ENCODE assay signal across 8 cellular contexts in genomic region chr13:106532111-106532929, GRCh38. TPM values are rescaled to one million over a fixed set of nuclear protein-coding genes. Genes with fewer than 3 reads are reported as not detected.
DNase-seq lines count a peak whose midpoint lies in the region; ATAC-seq, FAIRE-seq and TF ChIP-seq lines count a peak whose summit lies in the region.

No MANE protein-coding gene starts in this region.

- TF ChIP-seq CTCF in AG04450 (IDR thresholded peaks at IDR 0.05; ENCODE audit: low read depth, low read length) (no peak), H1 (IDR thresholded peaks at IDR 0.05; ENCODE audit: control extremely low read depth in 1 of 3, insufficient read depth in 1 of 3, low read depth in 1 of 3, low read length in 3 of 3) (no peak), natural killer cell (IDR thresholded peaks at IDR 0.05) (no peak)
- no peak for TF ChIP-seq CTCF in activated CD8-positive, alpha-beta T cell treated with anti-CD3 and anti-CD28 coated beads for 36 hours (IDR thresholded peaks at IDR 0.05)

- CTCF ChIA-PET in AG04450 (lab: Charles Lee) (interaction anchor here (0.6 to 4.5 kb wide), 12 partner anchors 11 to 1961 kb away, joined by 3 to 29 read pairs (median 4); no protein-coding TSS in a partner anchor), H1 (lab: Charles Lee; ENCODE audit: partially characterized antibody) (interaction anchor here (0.7 to 1.7 kb wide), 17 partner anchors 9 to 1122 kb away, joined by 3 to 5 read pairs (median 4); no protein-coding TSS in a partner anchor)
- CTCF ChIA-PET in activated CD8-positive, alpha-beta T cell treated with anti-CD3 and anti-CD28 coated beads for 36 hours (lab: Charles Lee): no interaction called here
- CTCF ChIA-PET in activated naive CD4-positive, alpha-beta T cell treated with anti-CD3 and anti-CD28 coated beads for 36 hours (lab: Charles Lee): interaction anchor here (0.6 to 1.1 kb wide), 4 partner anchors 11 to 264 kb away, joined by 3 to 7 read pairs (median 4); no protein-coding TSS in a partner anchor

- H2BK20ac ChIP-seq in H1 (ENCODE audit: low read length): no peak overlapping the region

- no peaks in the 10 kb centered on the region for H3K9me3 Mint-ChIP-seq in IgD-negative memory B cell
- no peaks in the 10 kb centered on the region for H3K9me3 Mint-ChIP-seq in natural killer cell
- H3K9me3 Mint-ChIP-seq in activated CD8-positive, alpha-beta T cell treated with anti-CD3 and anti-CD28 coated beads for 36 hours: no peaks in the 10 kb centered on the region
- H3K9me3 Mint-ChIP-seq in activated naive CD4-positive, alpha-beta T cell treated with anti-CD3 and anti-CD28 coated beads for 36 hours: no peaks in the 10 kb centered on the region

- no peak overlapping the region for H2BK5ac ChIP-seq in H1 (ENCODE audit: low read depth, low read length)

- no peak overlapping the region for H2BK15ac ChIP-seq in H1 (ENCODE audit: low read length)

- no peak overlapping the region for H2AK5ac ChIP-seq in H1 (ENCODE audit: low read depth, low read length)

- H3K27ac Mint-ChIP-seq in IgD-negative memory B cell (peak overlapping the region in 2 of 3 donors; percentile 13 to 59), natural killer cell (no peak overlapping the region)
- no peak overlapping the region for H3K27ac Mint-ChIP-seq in activated CD8-positive, alpha-beta T cell treated with anti-CD3 and anti-CD28 coated beads for 36 hours
- no peak overlapping the region for H3K27ac Mint-ChIP-seq in activated naive CD4-positive, alpha-beta T cell treated with anti-CD3 and anti-CD28 coated beads for 36 hours

- no peak overlapping the region for H4K91ac ChIP-seq in H1 (replicated peaks; ENCODE audit: insufficient read length, low read length)

- peaks cover 38% of the 10 kb centered on the region for H3K27me3 Mint-ChIP-seq in IgD-negative memory B cell
- peaks cover 30 to 67% of the 10 kb centered on the region in 2 donors for H3K27me3 Mint-ChIP-seq in natural killer cell (ENCODE audit: low read depth in 2 of 2)
- H3K27me3 Mint-ChIP-seq in activated CD8-positive, alpha-beta T cell treated with anti-CD3 and anti-CD28 coated beads for 36 hours: peaks cover 51% of the 10 kb centered on the region
- H3K27me3 Mint-ChIP-seq in activated naive CD4-positive, alpha-beta T cell treated with anti-CD3 and anti-CD28 coated beads for 36 hours (ENCODE audit: low read depth): peaks cover 49% of the 10 kb centered on the region

- H3K79me2 ChIP-seq in H1 (ENCODE audit: control insufficient read depth in 1 of 2, insufficient read depth in 2 of 2, low read length in 2 of 2): peaks cover 0 to 60% of the 10 kb centered on the region in 2 experiments; a peak in 2 of 4 replicates

- H3K23me2 ChIP-seq in H1 (ENCODE audit: low read depth, low read length): peaks cover 14% of the 10 kb centered on the region

- TF ChIP-seq RAD21 in H1 (IDR thresholded peaks at IDR 0.05 in 1 of 2, conservative IDR thresholded peaks at IDR 0.05 in 1 of 2; ENCODE audit: low read depth in 2 of 2, low read length in 2 of 2): no peak

- H3K79me1 ChIP-seq in H1 (ENCODE audit: low read depth, low read length): no peaks in the 10 kb centered on the region

- peak overlapping the region; percentile 39 for H3K18ac ChIP-seq in H1 (ENCODE audit: extremely low read depth, low read length)

- peaks cover 12 to 39% (median 22%) of the 10 kb centered on the region in 4 experiments; a peak in 6 of 7 replicates for H3K4me1 ChIP-seq in H1 (replicated peaks in 1 of 4; ENCODE audit: control insufficient read depth in 3 of 4, insufficient read depth in 4 of 4, low read length in 3 of 4)

- H3K4me2 ChIP-seq in H1 (ENCODE audit: insufficient read depth in 1 of 2, low read depth in 2 of 2, low read length in 2 of 2): peak overlapping the region; percentile 86 to 94

- no peak for DNase-seq in AG04450 (ENCODE audit: low read depth, low spot score)
- no peak for DNase-seq in H1 (ENCODE audit: low read depth in 1 of 2, low spot score in 2 of 2)
- no peak for DNase-seq in natural killer cell
- DNase-seq in activated CD8-positive, alpha-beta T cell treated with anti-CD3 and anti-CD28 coated beads for 36 hours: no peak
- no peak for DNase-seq in activated naive CD4-positive, alpha-beta T cell treated with anti-CD3 and anti-CD28 coated beads for 36 hours
- no peak for DNase-seq in erythroblast (lab: John Stamatoyannopoulos, UW)

- WGBS in H1 (ENCODE audit: extremely low coverage in 1 of 2, insufficient coverage in 1 of 2, insufficient read length in 1 of 2, insufficient replicate concordance in 2 of 2, low coverage in 1 of 2, low lambda C conversion rate in 2 of 2, missing lambda C conversion rate in 1 of 2), 2 experiments: 34% methylated on average over 18 of the region's 18 CpGs; no CpG with 5 or more reads in 1 of the 2 experiments

- no peak overlapping the region for H4K8ac ChIP-seq in H1 (ENCODE audit: extremely low read depth, insufficient read depth, low read length)

- H3K14ac ChIP-seq in H1 (ENCODE audit: insufficient read length): no peak overlapping the region

- H2BK120ac ChIP-seq in H1 (replicated peaks; ENCODE audit: low read depth, low read length): no peak overlapping the region

- H3K36me3 Mint-ChIP-seq in IgD-negative memory B cell: no peaks in the 10 kb centered on the region
- H3K36me3 Mint-ChIP-seq in natural killer cell: no peaks in the 10 kb centered on the region
- H3K36me3 Mint-ChIP-seq in activated CD8-positive, alpha-beta T cell treated with anti-CD3 and anti-CD28 coated beads for 36 hours (ENCODE audit: low read depth): no peaks in the 10 kb centered on the region
- H3K36me3 Mint-ChIP-seq in activated naive CD4-positive, alpha-beta T cell treated with anti-CD3 and anti-CD28 coated beads for 36 hours (ENCODE audit: low read depth): no peaks in the 10 kb centered on the region

- H3K4me3 Mint-ChIP-seq in IgD-negative memory B cell (peak overlapping the region in 3 of 4 donors; percentile 5 to 83 (median 74)), natural killer cell (peak overlapping the region; percentile 78)
- H3K4me3 Mint-ChIP-seq in activated CD8-positive, alpha-beta T cell treated with anti-CD3 and anti-CD28 coated beads for 36 hours: no peak overlapping the region
- no peak overlapping the region for H3K4me3 Mint-ChIP-seq in activated naive CD4-positive, alpha-beta T cell treated with anti-CD3 and anti-CD28 coated beads for 36 hours

- no peak overlapping the region for H3K9ac ChIP-seq in H1 (replicated peaks in 1 of 4; ENCODE audit: extremely low read depth in 1 of 4, low read depth in 3 of 4, low read length in 3 of 4)

- H3K56ac ChIP-seq in H1 (replicated peaks; ENCODE audit: insufficient read length, low read depth, low read length): no peak overlapping the region

- POLR2A ChIA-PET in AG04450 (lab: Yijun Ruan, JAX): interaction anchor here (0.6 kb wide), 2 partner anchors 1189 to 1773 kb away, joined by 3 read pairs; no protein-coding TSS in a partner anchor
- POLR2A ChIA-PET in H1 (lab: Charles Lee; ENCODE audit: partially characterized antibody): interaction anchor here (1.0 kb wide), 1 partner anchor 319 kb away, joined by 3 read pairs; no protein-coding TSS in a partner anchor
- POLR2A ChIA-PET in activated CD8-positive, alpha-beta T cell treated with anti-CD3 and anti-CD28 coated beads for 36 hours (lab: Charles Lee): no interaction called here

- no peak overlapping the region for H3K23ac ChIP-seq in H1 (ENCODE audit: insufficient read length)

- H4K20me1 ChIP-seq in H1 (replicated peaks in 1 of 2; ENCODE audit: control insufficient read depth in 1 of 2, insufficient read depth in 2 of 2, low read length in 2 of 2): peaks cover 4 to 8% of the 10 kb centered on the region in 2 experiments

- TF ChIP-seq EP300 in H1 (IDR thresholded peaks at IDR 0.05; ENCODE audit: borderline replicate concordance in 1 of 2, low read depth in 2 of 2, low read length in 2 of 2): no peak

- H2BK12ac ChIP-seq in H1 (ENCODE audit: low read depth, low read length): no peak overlapping the region

- no peak overlapping the region for H3K4ac ChIP-seq in H1 (replicated peaks; ENCODE audit: insufficient read length, low read depth, low read length)

- no peak overlapping the region for H4K5ac ChIP-seq in H1 (ENCODE audit: insufficient read length, low read depth, low read length)

- TF ChIP-seq POLR2A in H1 (IDR thresholded peaks at IDR 0.05; ENCODE audit: control extremely low read depth in 1 of 2, low read depth in 2 of 2, low read length in 2 of 2) (no peak), erythroblast (IDR thresholded peaks at IDR 0.05; ENCODE audit: low read length) (no peak)

- FAIRE-seq in H1 (lab: Jason Lieb, UNC): no peak

- H3K9me3 ChIP-seq in AG04450 (ENCODE audit: control insufficient read depth, insufficient read depth, low read length) (no peaks in the 10 kb centered on the region; the same call in 1 of the 2 replicates), H1 (ENCODE audit: insufficient read depth in 2 of 2, low read depth in 1 of 2, low read length in 1 of 2) (no peaks in the 10 kb centered on the region)

- no peaks in the 10 kb centered on the region for H3K36me3 ChIP-seq in H1 (ENCODE audit: control insufficient read depth in 2 of 4, insufficient read depth in 4 of 4, low read length in 3 of 4)

- H3K4me3 ChIP-seq in AG04450 (ENCODE audit: low read depth, low read length) (peak overlapping the region; percentile 49), H1 (ENCODE audit: extremely low read depth in 1 of 4, insufficient read depth in 2 of 4, low read depth in 3 of 4, low read length in 4 of 4) (peak overlapping the region; percentile 20 to 84 (median 26); a peak in 7 of 8 replicates)

- no peak overlapping the region for H2AFZ ChIP-seq in H1 (ENCODE audit: low read length)

- intact Hi-C loops in natural killer cell (cut with micrococcal nuclease): loop anchor here (10.0 kb wide), 1 partner anchor 1958 kb away; no protein-coding TSS in a partner anchor
- intact Hi-C loops in activated CD8-positive, alpha-beta T cell treated with anti-CD3 and anti-CD28 coated beads for 36 hours (cut with micrococcal nuclease): loop anchor here (5.0 kb wide), 1 partner anchor 450 kb away; no protein-coding TSS in a partner anchor
- intact Hi-C loops in activated naive CD4-positive, alpha-beta T cell treated with anti-CD3 and anti-CD28 coated beads for 36 hours (cut with micrococcal nuclease): loop anchor here (10.0 kb wide), 3 partner anchors 158 to 1118 kb away; no protein-coding TSS in a partner anchor

- ATAC-seq in natural killer cell (no peak), esophagus mucosa (no peak)
- no peak for ATAC-seq in activated CD8-positive, alpha-beta T cell treated with anti-CD3 and anti-CD28 coated beads for 36 hours

- H3K27me3 ChIP-seq in AG04450 (ENCODE audit: control insufficient read depth, insufficient read depth, low read length) (no peaks in the 10 kb centered on the region), H1 (replicated peaks in 1 of 4; ENCODE audit: control insufficient read depth in 3 of 4, extremely low read depth in 1 of 4, insufficient read depth in 3 of 4, low read length in 3 of 4) (peaks cover 0 to 14% (median 7%) of the 10 kb centered on the region in 4 experiments; a peak in 5 of 7 replicates)

- H3K27ac ChIP-seq in AG04450 (ENCODE audit: low read depth, low read length) (peak overlapping the region; percentile 43), H1 (ENCODE audit: low read depth, low read length) (no peak overlapping the region)

- peaks cover 10 to 21% (median 14%) of the 10 kb centered on the region in 3 donors for H3K4me1 Mint-ChIP-seq in IgD-negative memory B cell
- H3K4me1 Mint-ChIP-seq in natural killer cell: peaks cover 14 to 17% of the 10 kb centered on the region in 2 donors
- H3K4me1 Mint-ChIP-seq in activated CD8-positive, alpha-beta T cell treated with anti-CD3 and anti-CD28 coated beads for 36 hours (ENCODE audit: low read depth): peaks cover 15% of the 10 kb centered on the region
- H3K4me1 Mint-ChIP-seq in activated naive CD4-positive, alpha-beta T cell treated with anti-CD3 and anti-CD28 coated beads for 36 hours (ENCODE audit: low read depth): peaks cover 16% of the 10 kb centered on the region

RNA-seq across cellular contexts. Expression of gene EFNB2, which starts 3.1 kb away (rescaled TPM):
- polyA plus RNA-seq in AG04450 (2011; rRNA removed) (2.6 and 3.0 TPM in 2 replicates), IgD-negative memory B cell (0.10 TPM), H1 (2011; rRNA removed) (7.5 and 8.2 TPM in 2 replicates)
- 4.0 and 4.6 TPM in 2 replicates for polyA minus RNA-seq in AG04450 (2011; rRNA and poly(A)+ RNA removed)
- 10.3 and 12.0 TPM in 2 replicates for total RNA-seq in H1 (2021; fragmentation: NEBNext Ultra II Directional; extraction: Animal tissue kit (Norgen Biotek cat#: 25700))
- polyA plus RNA-seq in H1 (2011; cell fraction: cytosol; rRNA removed): 6.7 TPM
- 11.5 TPM for polyA plus RNA-seq in H1 (2011; cell fraction: nucleus; rRNA removed)
- 9.7 to 11.3 TPM (median 10.9 TPM) in 4 replicates for polyA plus RNA-seq in H1 (2012, experiment 1 of 2)
- 2.6 TPM for polyA plus RNA-seq in H1 (2012, experiment 2 of 2)
- polyA plus RNA-seq in H1 (2013, experiment 1 of 2): 11.1 TPM
- polyA plus RNA-seq in H1 (2013, experiment 2 of 2): 13.3 TPM
- polyA minus RNA-seq in H1 (2011; rRNA and poly(A)+ RNA removed): 13.7 and 16.9 TPM in 2 replicates
- polyA minus RNA-seq in H1 (2011; cell fraction: cytosol; rRNA and poly(A)+ RNA removed): 10.5 TPM
- polyA minus RNA-seq in H1 (2011; cell fraction: nucleus; rRNA and poly(A)+ RNA removed): 14.8 TPM
- total RNA-seq in natural killer cell (under 1 TPM; 0.16 to 0.33 (median 0.33) TPM), esophagus mucosa (16.8 TPM)
- total RNA-seq in activated CD8-positive, alpha-beta T cell treated with anti-CD3 and anti-CD28 coated beads for 36 hours: under 1 TPM; 0.11 to 0.20 TPM
- under 1 TPM; 0.07 to 0.12 TPM for total RNA-seq in activated naive CD4-positive, alpha-beta T cell treated with anti-CD3 and anti-CD28 coated beads for 36 hours

RNA-seq across cellular contexts. Expression of gene ARGLU1, which starts 35.6 kb away (rescaled TPM):
- polyA plus RNA-seq in AG04450 (2011; rRNA removed) (53.3 and 80.3 TPM in 2 replicates), IgD-negative memory B cell (59.1 TPM), H1 (2011; rRNA removed) (45.8 and 47.8 TPM in 2 replicates)
- polyA minus RNA-seq in AG04450 (2011; rRNA and poly(A)+ RNA removed): 7.6 and 11.6 TPM in 2 replicates
- total RNA-seq in H1 (2021; fragmentation: NEBNext Ultra II Directional; extraction: Animal tissue kit (Norgen Biotek cat#: 25700)): 81.2 and 84.9 TPM in 2 replicates
- 113 TPM for polyA plus RNA-seq in H1 (2011; cell fraction: cytosol; rRNA removed)
- polyA plus RNA-seq in H1 (2011; cell fraction: nucleus; rRNA removed): 118 TPM
- polyA plus RNA-seq in H1 (2012, experiment 1 of 2): 116 to 200 TPM (median 127 TPM) in 4 replicates
- polyA plus RNA-seq in H1 (2012, experiment 2 of 2): 13.9 TPM
- polyA plus RNA-seq in H1 (2013, experiment 1 of 2): 157 TPM
- 139 TPM for polyA plus RNA-seq in H1 (2013, experiment 2 of 2)
- polyA minus RNA-seq in H1 (2011; rRNA and poly(A)+ RNA removed): 13.4 and 21.1 TPM in 2 replicates
- 31.6 TPM for polyA minus RNA-seq in H1 (2011; cell fraction: cytosol; rRNA and poly(A)+ RNA removed)
- polyA minus RNA-seq in H1 (2011; cell fraction: nucleus; rRNA and poly(A)+ RNA removed): 56.3 TPM
- total RNA-seq in natural killer cell (100 to 1,000 TPM; 158 to 179 (median 161) TPM), esophagus mucosa (27.7 TPM)
- total RNA-seq in activated CD8-positive, alpha-beta T cell treated with anti-CD3 and anti-CD28 coated beads for 36 hours: 10 to 100 TPM; 89.2 to 91.8 TPM
- total RNA-seq in activated naive CD4-positive, alpha-beta T cell treated with anti-CD3 and anti-CD28 coated beads for 36 hours: 10 to 100 TPM; 82.3 to 86.6 TPM

Comparison
In these comparisons a context has a peak if more than half of its experiments do, and no peak if none do; other contexts are left out.
1. H3K27ac Mint-ChIP-seq: peak in IgD-negative memory B cell (2 of 3); none in natural killer cell (0 of 2), activated CD8-positive, alpha-beta T cell treated with anti-CD3 and anti-CD28 coated beads for 36 hours (single experiment) and activated naive CD4-positive, alpha-beta T cell treated with anti-CD3 and anti-CD28 coated beads for 36 hours (single experiment).
2. H3K4me3 Mint-ChIP-seq: peak in IgD-negative memory B cell (3 of 4) and natural killer cell (single experiment); none in activated CD8-positive, alpha-beta T cell treated with anti-CD3 and anti-CD28 coated beads for 36 hours (single experiment) and activated naive CD4-positive, alpha-beta T cell treated with anti-CD3 and anti-CD28 coated beads for 36 hours (single experiment).